ENCODE assay signal across 1 cellular context in the genomic region with DNA sequence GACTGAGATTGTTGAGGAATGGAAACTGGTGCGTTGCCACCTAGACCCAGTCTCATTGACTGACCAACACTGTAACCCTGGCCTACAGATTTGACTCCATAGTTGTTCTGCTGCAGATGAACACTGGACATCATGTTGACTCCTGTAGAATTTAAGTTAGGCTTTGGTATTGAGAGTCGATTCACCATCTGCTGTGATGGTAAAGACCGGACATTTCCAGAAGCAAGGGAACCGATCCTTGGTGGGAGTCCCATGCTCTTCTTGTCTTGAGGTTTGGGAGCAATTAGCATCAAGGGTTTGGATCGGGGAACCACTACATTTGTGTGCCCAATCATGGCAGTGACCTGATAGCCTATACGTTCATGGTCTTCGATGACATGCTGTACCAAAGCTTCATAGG.
TF ChIP-seq lines count a peak whose summit lies in the region.

No MANE protein-coding gene starts in this region.

TF ChIP-seq in IMR-90, 13 proteins besides CTCF, POLR2A, EP300 and RAD21:
- TF ChIP-seq CEBPB (IDR thresholded peaks at IDR 0.05; ENCODE audit: low read depth, low read length) = no peak
- TF ChIP-seq, protein P1, sequence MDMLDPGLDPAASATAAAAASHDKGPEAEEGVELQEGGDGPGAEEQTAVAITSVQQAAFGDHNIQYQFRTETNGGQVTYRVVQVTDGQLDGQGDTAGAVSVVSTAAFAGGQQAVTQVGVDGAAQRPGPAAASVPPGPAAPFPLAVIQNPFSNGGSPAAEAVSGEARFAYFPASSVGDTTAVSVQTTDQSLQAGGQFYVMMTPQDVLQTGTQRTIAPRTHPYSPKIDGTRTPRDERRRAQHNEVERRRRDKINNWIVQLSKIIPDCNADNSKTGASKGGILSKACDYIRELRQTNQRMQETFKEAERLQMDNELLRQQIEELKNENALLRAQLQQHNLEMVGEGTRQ (IDR thresholded peaks at IDR 0.05; ENCODE audit: low read depth, low read length) = no peak
- TF ChIP-seq RFX5 (IDR thresholded peaks at IDR 0.05; ENCODE audit: low read depth, low read length) = no peak
- no peak for TF ChIP-seq MXI1 (IDR thresholded peaks at IDR 0.05; ENCODE audit: borderline replicate concordance, low read depth, low read length)
- TF ChIP-seq SMC3 (IDR thresholded peaks at IDR 0.05; ENCODE audit: low read depth, low read length) = no peak
- TF ChIP-seq CHD1 (IDR thresholded peaks at IDR 0.05; ENCODE audit: low read depth, low read length) = no peak
- TF ChIP-seq MAZ (IDR thresholded peaks at IDR 0.05; ENCODE audit: borderline replicate concordance, low read depth, low read length) = no peak
